ENCODE assay signal across 10 cellular contexts in the genomic region with DNA sequence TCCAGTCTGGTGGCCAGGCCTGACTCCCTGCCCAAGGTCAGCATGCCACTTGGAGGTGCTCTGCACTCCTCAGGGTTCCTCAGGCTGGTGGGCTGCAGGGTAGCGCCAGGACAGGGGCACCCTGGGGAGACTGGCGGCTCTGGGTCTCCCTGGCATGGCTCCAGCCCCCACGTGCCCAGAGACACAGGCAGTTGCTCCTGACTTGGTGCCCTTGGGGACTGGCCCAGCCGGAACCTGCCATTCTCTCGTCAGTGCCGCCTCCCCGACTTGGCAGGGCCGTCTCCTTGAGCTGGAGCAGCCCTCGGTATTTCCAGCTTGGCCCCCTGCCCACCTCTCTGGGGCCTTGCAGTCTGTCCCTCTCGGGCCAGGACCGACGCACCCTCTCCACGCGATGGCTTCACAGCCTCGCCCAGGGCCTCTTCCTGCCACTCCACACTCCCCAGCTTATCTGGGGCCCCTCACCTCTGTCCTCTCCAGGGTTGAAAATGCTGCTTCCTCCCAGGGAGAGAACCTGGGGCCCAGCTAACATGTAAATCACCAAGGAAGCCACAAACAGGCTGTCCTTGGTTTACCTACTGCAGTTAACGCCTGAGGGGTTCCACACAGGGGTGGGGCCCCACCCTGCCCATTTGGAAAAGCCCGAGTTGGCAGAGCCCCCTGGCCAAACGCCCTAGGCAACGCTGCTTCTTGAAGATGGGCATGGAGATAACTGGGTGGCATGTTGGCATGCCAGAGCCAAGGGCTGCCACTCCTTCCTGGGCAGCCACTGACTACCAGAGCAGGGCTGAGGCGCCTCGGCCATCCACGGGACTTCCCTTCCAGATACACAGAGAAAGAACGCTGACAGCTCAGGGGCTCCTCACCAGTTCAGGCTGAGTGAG.
DNase-seq lines count a peak whose midpoint lies in the region; ATAC-seq and TF ChIP-seq lines count a peak whose summit lies in the region.
"Had no signal": no experiment of that assay in that cellular context is flagged by ENCODE, and none has a peak within 500 bp of the region (broad histone marks: within the 10 kb centered on the region; RNA-seq: fewer than 3 reads in every experiment).

No MANE protein-coding gene starts in this region.

- peak overlapping the region; percentile 57 for H3K4me2 ChIP-seq in IMR-90 (ENCODE audit: low read depth, low read length)

- H2BK120ac ChIP-seq in IMR-90 (ENCODE audit: low read depth, low read length) = peak overlapping the region; percentile 83

- no peak for TF ChIP-seq POLR2A in IMR-90 (IDR thresholded peaks at IDR 0.05; ENCODE audit: low read depth, low read length)
- no peak for TF ChIP-seq POLR2A in erythroblast (IDR thresholded peaks at IDR 0.05; ENCODE audit: low read length)

- H4K8ac ChIP-seq in IMR-90 (ENCODE audit: low read depth in 2 of 2, low read length in 2 of 2) = peak overlapping the region; percentile 73 to 85

- CTCF ChIA-PET in IMR-90 (lab: Yijun Ruan, JAX) = interaction anchor here (1.5 to 1.8 kb wide), 2 partner anchors 11 to 89 kb away, joined by 4 read pairs; no protein-coding TSS in a partner anchor

- intact Hi-C loops in IMR-90 (cut with micrococcal nuclease) (loop anchor here (2.0 kb wide), 1 partner anchor 15 kb away; no protein-coding TSS in a partner anchor), ascending aorta (cut with DNase I) (loop anchor here (2.0 kb wide), 2 partner anchors 43 to 61 kb away; partner anchors contain the start of gene SMAD6), left lung (cut with DNase I) (loop anchor here in 1 of 2 donors (10.0 kb wide), 1 partner anchor 59 kb away; the partner anchor contains the start of gene SMAD6)

- peak overlapping the region; percentile 46 for H4K5ac ChIP-seq in IMR-90 (ENCODE audit: low read depth, low read length)

- 0 out of 2 replicates have a peak overlapping the region, but pooled peaks have one; percentile 10 for H3K56ac ChIP-seq in IMR-90 (ENCODE audit: extremely low read depth, insufficient read depth, low read length)

- peak overlapping the region; percentile 90 for H3K4ac ChIP-seq in IMR-90 (ENCODE audit: low read depth, low read length)

- ATAC-seq in IMR-90 (ENCODE audit: low read depth) = peak; percentile 32
- ATAC-seq in left lung = peak; percentile 72
- no peak for ATAC-seq in GM18867 (IDR thresholded peaks at IDR 0.05; ENCODE audit: unreplicated experiment)

- H3K18ac ChIP-seq in IMR-90 (ENCODE audit: low read depth, low read length) = peak overlapping the region; percentile 51

- dilution Hi-C loops in IMR-90 (cut with HindIII; ENCODE audit: low sequenced_read_pairs, unreplicated experiment) = no loop called here

- in situ Hi-C loops in IMR-90 (cut with MboI; ENCODE audit: low sequenced_read_pairs) = no loop called here

- peak overlapping the region; percentile 90 for H2AK5ac ChIP-seq in IMR-90 (ENCODE audit: low read depth, low read length)

- H4K91ac ChIP-seq in IMR-90 (ENCODE audit: insufficient read depth, low read depth, low read length) = peak overlapping the region; percentile 82

- peaks cover 23 to 82% of the 10 kb centered on the region in 2 experiments for H3K79me1 ChIP-seq in IMR-90 (ENCODE audit: low read depth in 1 of 2, low read length in 2 of 2)

- no peaks in the 10 kb centered on the region for H3K27me3 ChIP-seq in IMR-90 (ENCODE audit: control insufficient read depth, insufficient read depth, low read length)
- no peaks in the 10 kb centered on the region for H3K27me3 ChIP-seq in ascending aorta
- peaks cover 0 to 15% of the 10 kb centered on the region in 2 donors for H3K27me3 ChIP-seq in left lung
- H3K27me3 ChIP-seq in subcutaneous abdominal adipose tissue (ENCODE audit: control insufficient read depth in 5 of 5, insufficient read depth in 4 of 5, low read length in 5 of 5) = no peaks in the 10 kb centered on the region

- H3K9ac ChIP-seq in IMR-90 (ENCODE audit: low read depth, low read length) = peak overlapping the region; percentile 12
- peak overlapping the region in 4 of 5 donors; percentile 32 to 71 (median 52) for H3K9ac ChIP-seq in subcutaneous abdominal adipose tissue (ENCODE audit: low read length in 5 of 5)

- POLR2A ChIA-PET in IMR-90 (lab: Charles Lee; ENCODE audit: unreplicated experiment) = no interaction called here

- TF ChIP-seq RAD21 in IMR-90 (IDR thresholded peaks at IDR 0.05; ENCODE audit: low read length) = no peak

- H2AFZ ChIP-seq in IMR-90 (replicated peaks; ENCODE audit: low read length, poor library complexity) = peak overlapping the region; percentile 19

- BruUV-seq in IMR-90 (replicated peaks; lab: Mats Ljungman, UMichigan) = no TSS peak

- peak overlapping the region; percentile 75 for H3K14ac ChIP-seq in IMR-90 (replicated peaks; ENCODE audit: low read depth, low read length)

- DNase-seq in IMR-90 (no peak), ascending aorta (ENCODE audit: low spot score in 2 of 2) (peak; percentile 63 to 96), left lung (peak; percentile 89 to 90), erythroblast (lab: John Stamatoyannopoulos, UW) (no peak), COLO829 (ENCODE audit: low spot score) (no peak)
- DNase-seq in activated CD4-positive, alpha-beta T cell treated with anti-CD3 and anti-CD28 coated beads, Interleukin-2, amount 50 U/mL, for 48 hours = no peak
- DNase-seq: amniotic stem cell; stimulated activated CD4-positive, alpha-beta T cell treated with anti-CD3 and anti-CD28 coated beads, Interleukin-2, amount 100 ng/mL, for 48 hours had no signal

- peaks cover 67% of the 10 kb centered on the region for H3K9me1 ChIP-seq in IMR-90 (ENCODE audit: insufficient read depth, low read length)

- TF ChIP-seq CTCF in IMR-90 (conservative IDR thresholded peaks at IDR 0.05; ENCODE audit: low read depth, low read length) = no peak
- no peak for TF ChIP-seq CTCF in ascending aorta (IDR thresholded peaks at IDR 0.05)
- no peak for TF ChIP-seq CTCF in left lung (IDR thresholded peaks at IDR 0.05)

- peak overlapping the region; percentile 73 for H2BK5ac ChIP-seq in IMR-90 (ENCODE audit: low read depth, low read length, poor library complexity, severe bottlenecking)

- peak overlapping the region; percentile 89 for H3K23ac ChIP-seq in IMR-90 (ENCODE audit: low read depth, low read length)

- peak overlapping the region; percentile 57 for H2AK9ac ChIP-seq in IMR-90 (replicated peaks; ENCODE audit: low read depth, low read length, poor library complexity)

- H3K27ac ChIP-seq in IMR-90 (ENCODE audit: insufficient read depth, low read length) (peak overlapping the region; percentile 81), ascending aorta (peak overlapping the region; percentile 76 to 95), left lung (peak overlapping the region; percentile 49 to 71), subcutaneous abdominal adipose tissue (ENCODE audit: low read depth, low read length) (peak overlapping the region; percentile 96)

- no peaks in the 10 kb centered on the region for H3K9me3 ChIP-seq in IMR-90 (ENCODE audit: control insufficient read depth, insufficient read depth, low read length)
- no peaks in the 10 kb centered on the region for H3K9me3 ChIP-seq in ascending aorta
- H3K9me3 ChIP-seq in left lung = no peaks in the 10 kb centered on the region
- no peaks in the 10 kb centered on the region for H3K9me3 ChIP-seq in subcutaneous abdominal adipose tissue (ENCODE audit: control insufficient read depth in 5 of 5, low read length in 5 of 5)

- peak overlapping the region; percentile 90; the same call in 2 of the 3 replicates for H2BK15ac ChIP-seq in IMR-90 (ENCODE audit: low read depth, low read length)

- H3K36me3 ChIP-seq in IMR-90 (ENCODE audit: control insufficient read depth, insufficient read depth, low read length) (0 out of 2 replicates have a peak, but pooled peaks cover 2% of the 10 kb centered on the region), ascending aorta (no peaks in the 10 kb centered on the region), left lung (no peaks in the 10 kb centered on the region), subcutaneous abdominal adipose tissue (ENCODE audit: control insufficient read depth in 5 of 5, insufficient read depth in 5 of 5, low read length in 5 of 5) (no peaks in the 10 kb centered on the region)

- peaks cover 15% of the 10 kb centered on the region for H4K20me1 ChIP-seq in IMR-90 (ENCODE audit: insufficient read depth, low read length)

- peak overlapping the region; percentile 86 for H2BK20ac ChIP-seq in IMR-90 (ENCODE audit: low read depth, low read length)

- H3K4me3 ChIP-seq in IMR-90 (ENCODE audit: insufficient read depth, low read depth, low read length) (no peak overlapping the region), ascending aorta (no peak overlapping the region), left lung (no peak overlapping the region), subcutaneous abdominal adipose tissue (ENCODE audit: low read depth in 1 of 5, low read length in 5 of 5) (peak overlapping the region in 2 of 5 donors; percentile 14 to 42)

- H3K4me1 ChIP-seq in IMR-90 (ENCODE audit: control insufficient read depth, insufficient read depth, low read length) = peaks cover 62% of the 10 kb centered on the region
- peaks cover 33 to 78% of the 10 kb centered on the region in 2 donors for H3K4me1 ChIP-seq in ascending aorta
- H3K4me1 ChIP-seq in left lung = peaks cover 61 to 87% of the 10 kb centered on the region in 2 donors
- H3K4me1 ChIP-seq in subcutaneous abdominal adipose tissue (ENCODE audit: control insufficient read depth in 5 of 5, insufficient read depth in 5 of 5, low read length in 5 of 5) = peaks cover 27 to 98% (median 92%) of the 10 kb centered on the region in 5 donors

- 35% methylated on average over 4 of the region's 23 CpGs; no CpG with 5 or more reads in 1 of the 2 experiments for WGBS in IMR-90 (ENCODE audit: extremely low coverage in 2 of 2, insufficient read length in 1 of 2), 2 experiments

TF ChIP-seq in IMR-90, 13 proteins besides CTCF, POLR2A, EP300 and RAD21 (continues in another document):
- TF ChIP-seq, protein P1, sequence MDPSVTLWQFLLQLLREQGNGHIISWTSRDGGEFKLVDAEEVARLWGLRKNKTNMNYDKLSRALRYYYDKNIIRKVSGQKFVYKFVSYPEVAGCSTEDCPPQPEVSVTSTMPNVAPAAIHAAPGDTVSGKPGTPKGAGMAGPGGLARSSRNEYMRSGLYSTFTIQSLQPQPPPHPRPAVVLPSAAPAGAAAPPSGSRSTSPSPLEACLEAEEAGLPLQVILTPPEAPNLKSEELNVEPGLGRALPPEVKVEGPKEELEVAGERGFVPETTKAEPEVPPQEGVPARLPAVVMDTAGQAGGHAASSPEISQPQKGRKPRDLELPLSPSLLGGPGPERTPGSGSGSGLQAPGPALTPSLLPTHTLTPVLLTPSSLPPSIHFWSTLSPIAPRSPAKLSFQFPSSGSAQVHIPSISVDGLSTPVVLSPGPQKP (IDR thresholded peaks at IDR 0.05; ENCODE audit: borderline replicate concordance, low read depth, low read length) = no peak
- no peak for TF ChIP-seq NFE2L2 (IDR thresholded peaks at IDR 0.05; ENCODE audit: low read depth, low read length)
- TF ChIP-seq CHD1 (IDR thresholded peaks at IDR 0.05; ENCODE audit: low read depth, low read length) = no peak
- no peak for TF ChIP-seq MXI1 (IDR thresholded peaks at IDR 0.05; ENCODE audit: borderline replicate concordance, low read depth, low read length)
- no peak for TF ChIP-seq SMC3 (IDR thresholded peaks at IDR 0.05; ENCODE audit: low read depth, low read length)
- TF ChIP-seq RFX5 (IDR thresholded peaks at IDR 0.05; ENCODE audit: low read depth, low read length) = no peak
- TF ChIP-seq BHLHE40 (IDR thresholded peaks at IDR 0.05; ENCODE audit: low read depth, low read length) = no peak

Comparison
In these comparisons a context has a peak if more than half of its experiments do, and no peak if none do; other contexts are left out.
1. DNase-seq: peak in ascending aorta (2 of 2) and left lung (2 of 2); none in IMR-90 (single experiment), erythroblast (0 of 2), activated CD4-positive, alpha-beta T cell treated with anti-CD3 and anti-CD28 coated beads, Interleukin-2, amount 50 U/mL, for 48 hours (0 of 2) and COLO829 (single experiment).
2. Peak in every context shown above with its lines, with median percentiles within 50 percentile points of each other: H3K27ac ChIP-seq.